In the genomic region with DNA sequence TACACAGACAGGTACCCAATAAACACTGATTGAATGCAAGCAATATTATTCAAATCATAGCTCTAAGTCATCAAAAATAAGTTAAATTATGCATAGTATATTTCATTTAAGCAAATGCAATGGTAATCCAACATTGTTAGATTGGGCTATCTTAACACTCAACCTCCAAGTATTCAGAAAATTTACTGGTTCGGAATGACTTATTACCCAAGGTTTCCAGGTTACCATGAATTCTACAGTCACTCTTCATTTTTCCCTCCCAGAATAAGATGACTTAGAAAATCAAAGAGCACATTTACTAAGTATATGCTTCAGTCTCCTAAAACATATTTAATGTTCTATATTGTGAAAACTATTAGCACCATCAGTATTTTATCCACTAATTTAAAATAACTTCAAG, we compare ENCODE assay signal across 1 cellular context.
TF ChIP-seq lines count a peak whose summit lies in the region.

No MANE protein-coding gene starts in this region.

TF ChIP-seq in A549, 52 proteins besides CTCF, POLR2A, EP300 and RAD21 (continued from another document):
- TF ChIP-seq, protein P1, sequence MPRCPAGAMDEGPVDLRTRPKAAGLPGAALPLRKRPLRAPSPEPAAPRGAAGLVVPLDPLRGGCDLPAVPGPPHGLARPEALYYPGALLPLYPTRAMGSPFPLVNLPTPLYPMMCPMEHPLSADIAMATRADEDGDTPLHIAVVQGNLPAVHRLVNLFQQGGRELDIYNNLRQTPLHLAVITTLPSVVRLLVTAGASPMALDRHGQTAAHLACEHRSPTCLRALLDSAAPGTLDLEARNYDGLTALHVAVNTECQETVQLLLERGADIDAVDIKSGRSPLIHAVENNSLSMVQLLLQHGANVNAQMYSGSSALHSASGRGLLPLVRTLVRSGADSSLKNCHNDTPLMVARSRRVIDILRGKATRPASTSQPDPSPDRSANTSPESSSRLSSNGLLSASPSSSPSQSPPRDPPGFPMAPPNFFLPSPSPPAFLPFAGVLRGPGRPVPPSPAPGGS (IDR thresholded peaks at IDR 0.05) = no peak
- no peak for TF ChIP-seq ESRRA (IDR thresholded peaks at IDR 0.05; ENCODE audit: borderline replicate concordance, low read length)
- TF ChIP-seq ZNF302 (CRISPR knock-in tag; IDR thresholded peaks at IDR 0.05) = no peak
- no peak for TF ChIP-seq EHMT2 (IDR thresholded peaks at IDR 0.05; ENCODE audit: low read depth)
- no peak for TF ChIP-seq MAX (IDR thresholded peaks at IDR 0.05)
- no peak for TF ChIP-seq HMGXB4 (CRISPR knock-in tag; IDR thresholded peaks at IDR 0.05; ENCODE audit: borderline replicate concordance)
- no peak for TF ChIP-seq BHLHE40 (IDR thresholded peaks at IDR 0.05; ENCODE audit: low read depth, low read length)
- TF ChIP-seq HOXB13 (CRISPR knock-in tag; IDR thresholded peaks at IDR 0.05; ENCODE audit: low read depth) = no peak
- TF ChIP-seq KDM5A (IDR thresholded peaks at IDR 0.05) = no peak
- TF ChIP-seq PHF8 (IDR thresholded peaks at IDR 0.05; ENCODE audit: borderline replicate concordance, low read depth) = no peak
- TF ChIP-seq MAZ (IDR thresholded peaks at IDR 0.05; ENCODE audit: borderline replicate concordance, low read depth, low read length) = no peak
- no peak for TF ChIP-seq RFX5 (IDR thresholded peaks at IDR 0.05)
- TF ChIP-seq TP53 (CRISPR knock-in tag; IDR thresholded peaks at IDR 0.05) = no peak
- no peak for TF ChIP-seq KDM1A (IDR thresholded peaks at IDR 0.05; ENCODE audit: low read depth)
